In genomic region chr3:183428140-183429023, GRCh38 we compare ENCODE assay signal across 8 cellular contexts. TPM values are rescaled to one million over a fixed set of nuclear protein-coding genes. Genes with fewer than 3 reads are reported as not detected.
DNase-seq lines count a peak whose midpoint lies in the region; ATAC-seq, FAIRE-seq and TF ChIP-seq lines count a peak whose summit lies in the region.

Gene MCF2L2, minus strand, starts transcription at chr3:183428619. Its CDS starts 642 bp downstream, at chr3:183427977.

- H3K36me3 ChIP-seq in lower lobe of right lung = no peaks in the 10 kb centered on the region

- H3K4me3 ChIP-seq in dorsolateral prefrontal cortex (peak within 1 kb of the TSS; percentile 51 to 98 (median 87)), lower lobe of right lung (peak within 1 kb of the TSS; percentile 69)

- peak; percentile 69 for ATAC-seq in HG02870 (IDR thresholded peaks at IDR 0.05; ENCODE audit: unreplicated experiment)
- ATAC-seq in lower lobe of right lung = peak; percentile 76 to 79
- ATAC-seq in HG03097 (IDR thresholded peaks at IDR 0.05; ENCODE audit: low FRiP score, unreplicated experiment) = no peak

- TF ChIP-seq CTCF in dorsolateral prefrontal cortex (IDR thresholded peaks at IDR 0.05 in 54 of 56, conservative IDR thresholded peaks at IDR 0.05 in 2 of 56; ENCODE audit: low read depth in 1 of 56, partially characterized antibody in 56 of 56) (peak in 2 of 56 donors; percentile 11 to 42), lower lobe of right lung (IDR thresholded peaks at IDR 0.05) (no peak)

- peak; percentile 71 for DNase-seq in GM12892 (ENCODE audit: insufficient read length)
- DNase-seq in NCI-H2171 (lab: John Stamatoyannopoulos, UW) = peak; percentile 54
- peak; percentile 68 to 73 for DNase-seq in activated CD4-positive, alpha-beta T cell treated with anti-CD3 and anti-CD28 coated beads, Interleukin-2, amount 50 U/mL, for 4 hours
- DNase-seq in dorsolateral prefrontal cortex = peak; percentile 64 to 90 (median 78)
- peak; percentile 71 for DNase-seq in lower lobe of right lung
- DNase-seq in stimulated activated CD4-positive, alpha-beta T cell treated with anti-CD3 and anti-CD28 coated beads, TNF-alpha, amount 100 ng/mL, for 1 hour (ENCODE audit: low read depth in 3 of 3, low spot score in 1 of 3) = peak in 2 of 3 donors; percentile 47 to 57

- H3K27ac ChIP-seq in dorsolateral prefrontal cortex (peak within 1 kb of the TSS in 57 of 59 donors; percentile 12 to 91 (median 80)), lower lobe of right lung (peak within 1 kb of the TSS; percentile 51)

- no peaks in the 10 kb centered on the region for H3K9me3 ChIP-seq in lower lobe of right lung

- no peak for FAIRE-seq in GM12892 (lab: Jason Lieb, UNC)

- no peak for TF ChIP-seq POLR2A in GM12892 (IDR thresholded peaks at IDR 0.05; ENCODE audit: low read depth, low read length)

- H3K27me3 ChIP-seq in dorsolateral prefrontal cortex = no peaks in the 10 kb centered on the region
- peaks cover 27% of the 10 kb centered on the region for H3K27me3 ChIP-seq in lower lobe of right lung (ENCODE audit: low read depth)

- H3K4me1 ChIP-seq in lower lobe of right lung = peaks cover 21% of the 10 kb centered on the region

- intact Hi-C loops in dorsolateral prefrontal cortex (cut with DNase I) = loop anchor here (2.0 kb wide), 1 partner anchor 18 kb away; no protein-coding TSS in a partner anchor
- intact Hi-C loops in lower lobe of right lung (cut with DNase I) = no loop called here

RNA-seq across cellular contexts. Expression of gene MCF2L2, which starts in this region (rescaled TPM):
- 0.45 TPM for polyA plus RNA-seq in GM12892 (2012; ENCODE audit: missing spikeins)
- 100 to 1,000 TPM in 110 of 120 experiments, 10 to 100 TPM in 10; 61.2 to 266 (median 124) TPM for total RNA-seq in dorsolateral prefrontal cortex
- total RNA-seq in lower lobe of right lung = 0.62 TPM

Comparison
In these comparisons a context has a peak if more than half of its experiments do, and no peak if none do; other contexts are left out.
1. RNA of gene MCF2L2 (total RNA-seq): 61.2 to 266 TPM in dorsolateral prefrontal cortex; 0.62 TPM in lower lobe of right lung (single experiment); every median in the first group is over 10 times any median in the second.
2. Peak in DNase-seq, ATAC-seq, H3K4me3 ChIP-seq and H3K27ac ChIP-seq in lower lobe of right lung; RNA of the gene not detected or under 1 TPM.
3. Peak in every context shown above with its lines, with median percentiles within 50 percentile points of each other: DNase-seq.